In genomic region chr11:11553595-11553994, GRCh38 we compare ENCODE assay signal across 25 cellular contexts.
A peak's percentile ranks its signal among the peaks of the same experiment; 100 is the strongest.
DNase-seq lines count a peak whose midpoint lies in the region; ATAC-seq, FAIRE-seq and TF ChIP-seq lines count a peak whose summit lies in the region.
"Had no signal": no experiment of that assay in that cellular context is flagged by ENCODE, and none has a peak within 500 bp of the region (broad histone marks: within the 10 kb centered on the region; RNA-seq: fewer than 3 reads in every experiment).

No MANE protein-coding gene starts in this region.

- H3F3A ChIP-seq in PC-3 (ENCODE audit: low read length, unreplicated experiment): no peaks in the 10 kb centered on the region

- H3K4me2 ChIP-seq in BLaER1 (peak overlapping the region; percentile 59), PC-3 (ENCODE audit: low read length) (no peak overlapping the region)
- H3K4me2 ChIP-seq: PC-9 had no signal

- no peak for DNase-seq in GM12891 (ENCODE audit: insufficient read length, low spot score)
- no peak for DNase-seq in activated CD4-positive, CD25-positive, alpha-beta regulatory T cell treated with anti-CD3 and anti-CD28 coated beads, Interleukin-2, amount 50 U/mL, for 72 hours
- no peak for DNase-seq in PC-3
- DNase-seq in SKM-1 (lab: John Stamatoyannopoulos, UW; ENCODE audit: unreplicated experiment): no peak
- DNase-seq: activated CD8-positive, alpha-beta memory T cell treated with anti-CD3 and anti-CD28 coated beads, Interleukin-2, amount 10 ng/mL, durations not matched to agents 7 days and 5 days; activated naive CD4-positive, alpha-beta T cell treated with Interleukin-2 at 50 U/mL for 16 hours; activated T-cell treated with anti-CD3 and anti-CD28 coated beads, Interleukin-2, amount 50 U/mL, for 72 hours; Kasumi-1; NCI-H1417; NCI-H446 treated with DMSO at 0.1 percent for 48 hours; NCI-H82; PC-9; SHP77 treated with DMSO at 0.1 percent for 48 hours; sigmoid colon; stimulated activated CD4-positive, alpha-beta T cell treated with anti-CD3 and anti-CD28 coated beads, Interleukin-4, amount 100 ng/mL, for 4 hours had no signal

- H3K4me3 ChIP-seq in BLaER1: no peak overlapping the region
- no peak overlapping the region for H3K4me3 ChIP-seq in PC-3 (ENCODE audit: low read length)
- H3K4me3 ChIP-seq: PC-9, sigmoid colon had no signal

- H3K36me3 Mint-ChIP-seq in dendritic cell treated with granulocyte-macrophage colony-stimulating factor and Interleukin-4, amounts not matched to agents 40 ng/mL and 50 ng/mL, for 4 days (ENCODE audit: low read depth): peaks cover 15% of the 10 kb centered on the region
- H3K36me3 Mint-ChIP-seq in nephron (ENCODE audit: low read depth): no peaks in the 10 kb centered on the region
- H3K36me3 Mint-ChIP-seq: activated CD8-positive, alpha-beta memory T cell treated with anti-CD3 and anti-CD28 coated beads, Interleukin-2, amount 10 ng/mL, durations not matched to agents 7 days and 5 days; CD14-positive monocyte; stimulated activated memory B cell treated with anti-CD40 and anti-IgM and Interleukin-4, amounts not matched to agents 10 μg/mL and 1 μg/mL and 100 μg/mL, for 72 hours; WTC11 had no signal

- 0 out of 2 replicates have a peak, but pooled peaks cover 5% of the 10 kb centered on the region for H3K79me2 ChIP-seq in PC-3 (ENCODE audit: low read length)

- no peaks in the 10 kb centered on the region for H3K9me3 Mint-ChIP-seq in dendritic cell treated with granulocyte-macrophage colony-stimulating factor and Interleukin-4, amounts not matched to agents 40 ng/mL and 50 ng/mL, for 4 days
- H3K9me3 Mint-ChIP-seq in nephron: no peaks in the 10 kb centered on the region
- H3K9me3 Mint-ChIP-seq: activated T-cell treated with anti-CD3 and anti-CD28 coated beads, Interleukin-2, amount 50 U/mL, for 72 hours; CD14-positive monocyte; stimulated activated memory B cell treated with anti-CD40 and anti-IgM and Interleukin-4, amounts not matched to agents 10 μg/mL and 1 μg/mL and 100 μg/mL, for 72 hours had no signal

- H3K4me3 Mint-ChIP-seq in dendritic cell treated with granulocyte-macrophage colony-stimulating factor and Interleukin-4, amounts not matched to agents 40 ng/mL and 50 ng/mL, for 4 days: peak overlapping the region; percentile 39
- no peak overlapping the region for H3K4me3 Mint-ChIP-seq in nephron
- H3K4me3 Mint-ChIP-seq: activated CD8-positive, alpha-beta memory T cell treated with anti-CD3 and anti-CD28 coated beads, Interleukin-2, amount 10 ng/mL, durations not matched to agents 7 days and 5 days; activated T-cell treated with anti-CD3 and anti-CD28 coated beads, Interleukin-2, amount 50 U/mL, for 72 hours; CD14-positive monocyte; stimulated activated memory B cell treated with anti-CD40 and anti-IgM and Interleukin-4, amounts not matched to agents 10 μg/mL and 1 μg/mL and 100 μg/mL, for 72 hours; WTC11 had no signal

- no peaks in the 10 kb centered on the region for H4K20me1 ChIP-seq in BLaER1
- no peaks in the 10 kb centered on the region for H4K20me1 ChIP-seq in PC-3 (ENCODE audit: low read length)

- no TSS peak for BruUV-seq in PC-3 (replicated peaks; lab: Mats Ljungman, UMichigan)

- intact Hi-C loops in dendritic cell treated with granulocyte-macrophage colony-stimulating factor and Interleukin-4, amounts not matched to agents 40 ng/mL and 50 ng/mL, for 4 days (cut with micrococcal nuclease): no loop called here
- intact Hi-C loops in PC-3 (cut with micrococcal nuclease): no loop called here

- TF ChIP-seq POLR2A in GM12891 (IDR thresholded peaks at IDR 0.05; ENCODE audit: low read depth, low read length): no peak

- H3K36me3 ChIP-seq in BLaER1 (no peaks in the 10 kb centered on the region), PC-3 (ENCODE audit: low read depth, low read length) (no peaks in the 10 kb centered on the region)
- H3K36me3 ChIP-seq: sigmoid colon had no signal

- no peaks in the 10 kb centered on the region for H3K27me3 ChIP-seq in BLaER1
- H3K27me3 ChIP-seq in PC-3 (ENCODE audit: low read length): no peaks in the 10 kb centered on the region
- H3K27me3 ChIP-seq: sigmoid colon had no signal

- H3K27ac Mint-ChIP-seq in dendritic cell treated with granulocyte-macrophage colony-stimulating factor and Interleukin-4, amounts not matched to agents 40 ng/mL and 50 ng/mL, for 4 days: peak overlapping the region; percentile 14
- H3K27ac Mint-ChIP-seq in nephron: peak overlapping the region; percentile 55 to 83 (median 61)
- H3K27ac Mint-ChIP-seq: activated CD8-positive, alpha-beta memory T cell treated with anti-CD3 and anti-CD28 coated beads, Interleukin-2, amount 10 ng/mL, durations not matched to agents 7 days and 5 days; activated T-cell treated with anti-CD3 and anti-CD28 coated beads, Interleukin-2, amount 50 U/mL, for 72 hours; CD14-positive monocyte; stimulated activated memory B cell treated with anti-CD40 and anti-IgM and Interleukin-4, amounts not matched to agents 10 μg/mL and 1 μg/mL and 100 μg/mL, for 72 hours; WTC11 had no signal

- no peak for FAIRE-seq in GM12891 (lab: Jason Lieb, UNC)
- FAIRE-seq: endothelial cell of umbilical vein, islet of Langerhans had no signal

- peaks cover 43% of the 10 kb centered on the region for H3K4me1 Mint-ChIP-seq in dendritic cell treated with granulocyte-macrophage colony-stimulating factor and Interleukin-4, amounts not matched to agents 40 ng/mL and 50 ng/mL, for 4 days (ENCODE audit: low read depth)
- H3K4me1 Mint-ChIP-seq in nephron: peaks cover 22% of the 10 kb centered on the region
- H3K4me1 Mint-ChIP-seq: activated CD8-positive, alpha-beta memory T cell treated with anti-CD3 and anti-CD28 coated beads, Interleukin-2, amount 10 ng/mL, durations not matched to agents 7 days and 5 days; CD14-positive monocyte; stimulated activated memory B cell treated with anti-CD40 and anti-IgM and Interleukin-4, amounts not matched to agents 10 μg/mL and 1 μg/mL and 100 μg/mL, for 72 hours had no signal

- H3K27ac ChIP-seq in BLaER1 (no peak overlapping the region), PC-3 (ENCODE audit: low read length) (no peak overlapping the region)
- H3K27ac ChIP-seq: HL-60, PC-9, sigmoid colon had no signal

- H3K4me1 ChIP-seq in BLaER1: peaks cover 31% of the 10 kb centered on the region
- no peaks in the 10 kb centered on the region for H3K4me1 ChIP-seq in PC-3 (ENCODE audit: insufficient read depth, low read length)

- H3K9me2 ChIP-seq in PC-3 (replicated peaks; ENCODE audit: low read length): no peaks in the 10 kb centered on the region

- CTCF ChIA-PET in PC-3 (lab: Charles Lee): no interaction called here

- no peak overlapping the region for H2AFZ ChIP-seq in PC-3 (ENCODE audit: low read length)
- H2AFZ ChIP-seq: PC-9 had no signal

- peaks cover 24% of the 10 kb centered on the region for H3K27me3 Mint-ChIP-seq in dendritic cell treated with granulocyte-macrophage colony-stimulating factor and Interleukin-4, amounts not matched to agents 40 ng/mL and 50 ng/mL, for 4 days
- H3K27me3 Mint-ChIP-seq in nephron (ENCODE audit: low read depth): peaks cover 18% of the 10 kb centered on the region

- POLR2A ChIA-PET in PC-3 (lab: Charles Lee; ENCODE audit: unreplicated experiment): no interaction called here

- no peak for TF ChIP-seq CTCF in nephron (IDR thresholded peaks at IDR 0.05; ENCODE audit: unreplicated experiment in 3 of 3)
- TF ChIP-seq CTCF in PC-3 (conservative IDR thresholded peaks at IDR 0.05; ENCODE audit: low read depth, low read length): no peak

- ATAC-seq in GM18907 (IDR thresholded peaks at IDR 0.05; ENCODE audit: unreplicated experiment) (no peak), PC-3 (no peak)
- ATAC-seq: activated CD8-positive, alpha-beta memory T cell treated with anti-CD3 and anti-CD28 coated beads, Interleukin-2, amount 10 ng/mL, durations not matched to agents 7 days and 5 days; activated T-cell treated with anti-CD3 and anti-CD28 coated beads, Interleukin-2, amount 50 U/mL, for 72 hours; stimulated activated memory B cell treated with anti-CD40 and anti-IgM and Interleukin-4, amounts not matched to agents 10 μg/mL and 1 μg/mL and 100 μg/mL, for 72 hours; WTC11 had no signal

- H3K9me3 ChIP-seq in BLaER1 (no peaks in the 10 kb centered on the region), PC-3 (ENCODE audit: low read length) (no peaks in the 10 kb centered on the region)
- H3K9me3 ChIP-seq: sigmoid colon had no signal

- H3K9ac ChIP-seq in BLaER1 (no peak overlapping the region), PC-3 (ENCODE audit: low read length) (no peak overlapping the region)

TF ChIP-seq in GM12891, 5 proteins besides CTCF, POLR2A, EP300 and RAD21:
- TF ChIP-seq SPI1 (IDR thresholded peaks at IDR 0.05; ENCODE audit: low read depth, low read length): peak; percentile 34; the same call in 1 of the 2 replicates
- no peak for TF ChIP-seq PAX5 (IDR thresholded peaks at IDR 0.05; ENCODE audit: insufficient read depth, low read length, severe bottlenecking)
- no peak for TF ChIP-seq TAF1 (IDR thresholded peaks at IDR 0.05; ENCODE audit: low read depth, low read length)
